In the genomic region with DNA sequence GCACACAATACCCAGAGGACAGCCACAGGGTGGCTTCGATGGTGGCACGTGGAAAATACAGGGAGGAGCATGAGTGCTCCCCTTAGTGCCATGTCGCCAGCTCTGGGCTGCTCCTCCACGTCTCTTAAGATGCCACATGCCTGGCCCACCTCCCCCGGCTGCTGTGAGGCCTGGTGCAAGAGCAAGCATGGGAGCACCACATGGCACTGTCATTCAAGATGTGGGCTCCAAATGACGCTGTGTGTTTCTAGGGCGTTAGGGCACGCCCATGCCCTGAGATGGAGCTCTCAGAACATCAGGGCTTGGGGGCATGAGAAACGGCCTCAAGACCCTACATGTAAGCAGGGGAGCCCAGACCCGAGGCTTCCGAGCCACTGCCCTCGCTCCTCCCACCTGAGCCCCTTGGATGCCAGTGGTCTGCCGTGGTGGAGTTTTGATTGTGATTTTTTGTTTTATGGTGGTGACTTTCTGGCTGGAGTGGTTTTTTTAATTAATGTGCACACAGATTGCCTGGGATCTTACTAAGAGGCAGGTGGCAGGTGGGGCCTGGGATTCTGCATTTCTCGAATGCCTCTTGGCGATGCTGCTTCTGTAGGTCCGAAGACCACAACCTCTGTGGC, we compare ENCODE assay signal across 30 cellular contexts.
"Had no signal": no experiment of that assay in that cellular context is flagged by ENCODE, and none has a peak within 500 bp of the region (broad histone marks: within the 10 kb centered on the region; RNA-seq: fewer than 3 reads in every experiment).

No MANE protein-coding gene starts in this region.

- H3K4me3 ChIP-seq: dorsolateral prefrontal cortex, esophagus muscularis mucosa, gastroesophageal sphincter, heart left ventricle, hepatocyte, lung, mucosa of descending colon, ovary, psoas muscle, smooth muscle cell, suprapubic skin, thyroid gland had no signal

- H3K27me3 ChIP-seq: dorsolateral prefrontal cortex, esophagus muscularis mucosa, foreskin keratinocyte, gastroesophageal sphincter, heart left ventricle, hepatocyte, ovary, suprapubic skin, thyroid gland had no signal

- H3K4me3 Mint-ChIP-seq: memory B cell; mesothelial cell of epicardium; naive thymus-derived CD8-positive, alpha-beta T cell; nephron progenitor cell; stimulated activated naive CD8-positive, alpha-beta T cell treated with anti-CD3 and anti-CD28 coated beads, Interleukin-15, amount 100 ng/mL, for 72 hours had no signal

- H3K9me3 Mint-ChIP-seq: memory B cell; mesothelial cell of epicardium; naive thymus-derived CD8-positive, alpha-beta T cell; nephron progenitor cell; stimulated activated naive CD8-positive, alpha-beta T cell treated with anti-CD3 and anti-CD28 coated beads, Interleukin-15, amount 100 ng/mL, for 72 hours had no signal

- H2AFZ ChIP-seq: hepatocyte had no signal

- H3K79me2 ChIP-seq: hepatocyte had no signal

- DNase-seq: cerebellar nuclear complex; dorsolateral prefrontal cortex; effector CD8-positive, alpha-beta T cell; foreskin keratinocyte; heart left ventricle; kidney; mucosa of descending colon; naive thymus-derived CD8-positive, alpha-beta T cell; nephron progenitor cell; occipital lobe; ovary; psoas muscle; right cardiac atrium; stimulated activated CD4-positive, alpha-beta T cell treated with anti-CD3 and anti-CD28 coated beads, Interleukin-12 subunit alpha, Interleukin-12 subunit beta, amount 100 ng/mL, for 4 hours; stimulated activated CD4-positive, alpha-beta T cell treated with anti-CD3 and anti-CD28 coated beads, Interleukin-1b, Interleukin-23, amount 100 ng/mL, for 48 hours; stimulated activated CD4-positive, alpha-beta T cell treated with anti-CD3 and anti-CD28 coated beads, Interleukin-4, amount 100 ng/mL, for 1 hour; stimulated activated CD8-positive, alpha-beta memory T cell treated with anti-CD3 and anti-CD28 coated beads, Interleukin-4, amount 100 ng/mL, for 48 hours; stimulated activated naive CD4-positive, alpha-beta T cell; stimulated activated naive CD8-positive, alpha-beta T cell treated with anti-CD3 and anti-CD28 coated beads, Interleukin-15, amount 100 ng/mL, for 72 hours; thyroid gland; trophoblast cell had no signal

- H3K36me3 ChIP-seq: ovary, thyroid gland had no signal

- ATAC-seq: foreskin keratinocyte; gastroesophageal sphincter; heart left ventricle; left lobe of liver; mucosa of descending colon; naive thymus-derived CD8-positive, alpha-beta T cell; psoas muscle; right cardiac atrium; stimulated activated naive CD8-positive, alpha-beta T cell treated with anti-CD3 and anti-CD28 coated beads, Interleukin-15, amount 100 ng/mL, for 72 hours had no signal

- H3K27ac ChIP-seq: esophagus muscularis mucosa, foreskin keratinocyte, gastroesophageal sphincter, heart left ventricle, hepatocyte, ovary, psoas muscle, suprapubic skin, thyroid gland had no signal

- H3K27me3 Mint-ChIP-seq: stimulated activated naive CD8-positive, alpha-beta T cell treated with anti-CD3 and anti-CD28 coated beads, Interleukin-15, amount 100 ng/mL, for 72 hours had no signal

- H3K36me3 Mint-ChIP-seq: memory B cell; naive thymus-derived CD8-positive, alpha-beta T cell had no signal

- H3K4me1 ChIP-seq: esophagus muscularis mucosa, foreskin keratinocyte, gastroesophageal sphincter, heart left ventricle, psoas muscle, suprapubic skin, thyroid gland had no signal

- H3K9me3 ChIP-seq: esophagus muscularis mucosa, gastroesophageal sphincter, heart left ventricle, mucosa of descending colon, ovary, psoas muscle, suprapubic skin, thyroid gland had no signal

- H3K4me1 Mint-ChIP-seq: memory B cell; mesothelial cell of epicardium; naive thymus-derived CD8-positive, alpha-beta T cell; stimulated activated naive CD8-positive, alpha-beta T cell treated with anti-CD3 and anti-CD28 coated beads, Interleukin-15, amount 100 ng/mL, for 72 hours had no signal

- H3K27ac Mint-ChIP-seq: memory B cell; mesothelial cell of epicardium; naive thymus-derived CD8-positive, alpha-beta T cell; nephron progenitor cell; stimulated activated naive CD8-positive, alpha-beta T cell treated with anti-CD3 and anti-CD28 coated beads, Interleukin-15, amount 100 ng/mL, for 72 hours had no signal

- H3K4me2 ChIP-seq: hepatocyte, smooth muscle cell had no signal
